7 cellular contexts compared by ENCODE assay signal in genomic region chr2:218282173-218282991, GRCh38. TPM values are rescaled to one million over a fixed set of nuclear protein-coding genes. Genes with fewer than 3 reads are reported as not detected.
DNase-seq lines count a peak whose midpoint lies in the region; ATAC-seq, FAIRE-seq and TF ChIP-seq lines count a peak whose summit lies in the region.

No MANE protein-coding gene starts in this region.

- H3K14ac ChIP-seq in IMR-90 (replicated peaks; ENCODE audit: low read depth, low read length) = peak overlapping the region; percentile 23

- H3K27me3 ChIP-seq in IMR-90 (ENCODE audit: control insufficient read depth, insufficient read depth, low read length) (no peaks in the 10 kb centered on the region), subcutaneous abdominal adipose tissue (ENCODE audit: control insufficient read depth in 5 of 5, insufficient read depth in 4 of 5, low read length in 5 of 5) (no peaks in the 10 kb centered on the region)

- H3K4me1 ChIP-seq in IMR-90 (ENCODE audit: control insufficient read depth, insufficient read depth, low read length) = peaks cover 31% of the 10 kb centered on the region
- peaks cover 49 to 53% of the 10 kb centered on the region in 2 donors for H3K4me1 ChIP-seq in kidney (ENCODE audit: control insufficient read depth in 1 of 2, insufficient read depth in 1 of 2, low read depth in 1 of 2, low read length in 2 of 2)
- H3K4me1 ChIP-seq in subcutaneous abdominal adipose tissue (ENCODE audit: control insufficient read depth in 5 of 5, insufficient read depth in 5 of 5, low read length in 5 of 5) = peaks cover 18 to 63% (median 60%) of the 10 kb centered on the region in 5 donors

- peak overlapping the region; percentile 30 to 66 for H4K8ac ChIP-seq in IMR-90 (ENCODE audit: low read depth in 2 of 2, low read length in 2 of 2)

- H2AK9ac ChIP-seq in IMR-90 (replicated peaks; ENCODE audit: low read depth, low read length, poor library complexity) = peak overlapping the region; percentile 88

- H3K9me3 ChIP-seq in IMR-90 (ENCODE audit: control insufficient read depth, insufficient read depth, low read length) = no peaks in the 10 kb centered on the region
- H3K9me3 ChIP-seq in kidney (ENCODE audit: control insufficient read depth in 1 of 2, low read length in 2 of 2) = no peaks in the 10 kb centered on the region
- H3K9me3 ChIP-seq in subcutaneous abdominal adipose tissue (ENCODE audit: control insufficient read depth in 5 of 5, low read length in 5 of 5) = no peaks in the 10 kb centered on the region

- peak overlapping the region; percentile 27 for H2AK5ac ChIP-seq in IMR-90 (ENCODE audit: low read depth, low read length)

- peak overlapping the region; percentile 83 for H3K4ac ChIP-seq in IMR-90 (ENCODE audit: low read depth, low read length)

- peak overlapping the region; percentile 47 for H2AFZ ChIP-seq in IMR-90 (replicated peaks; ENCODE audit: low read length, poor library complexity)

- H2BK20ac ChIP-seq in IMR-90 (ENCODE audit: low read depth, low read length) = 0 out of 2 replicates have a peak overlapping the region, but pooled peaks have one; percentile 45

- DNase-seq in IMR-90 = peak; percentile 61
- peak; percentile 78 for DNase-seq in astrocyte of the hippocampus (ENCODE audit: low read depth, low spot score)
- DNase-seq in kidney = peak; percentile 89
- DNase-seq in T1000 (lab: John Stamatoyannopoulos, UW) = no peak

- no TSS peak for BruUV-seq in IMR-90 (replicated peaks; lab: Mats Ljungman, UMichigan)

- POLR2A ChIA-PET in IMR-90 (lab: Charles Lee; ENCODE audit: unreplicated experiment) = interaction anchor here (0.5 to 0.6 kb wide), 2 partner anchors 9 to 1562 kb away, joined by 3 read pairs; no protein-coding TSS in a partner anchor

- H3K27ac ChIP-seq in IMR-90 (ENCODE audit: insufficient read depth, low read length) (peak overlapping the region; percentile 76), kidney (ENCODE audit: low read depth in 2 of 2, low read length in 2 of 2) (peak overlapping the region; percentile 71 to 77), subcutaneous abdominal adipose tissue (ENCODE audit: low read depth, low read length) (peak overlapping the region; percentile 100)

- CTCF ChIA-PET in IMR-90 (lab: Yijun Ruan, JAX) = interaction anchor here (0.6 to 4.4 kb wide), 2 partner anchors 11 to 880 kb away, joined by 5 to 24 read pairs; partner anchors contain the start of genes AAMP and PNKD

- TF ChIP-seq CTCF in IMR-90 (conservative IDR thresholded peaks at IDR 0.05; ENCODE audit: low read depth, low read length) = no peak
- TF ChIP-seq CTCF in kidney (IDR thresholded peaks at IDR 0.05; ENCODE audit: borderline replicate concordance, extremely low read depth, insufficient read depth) = no peak

- H3K4me3 ChIP-seq in IMR-90 (ENCODE audit: insufficient read depth, low read depth, low read length) (no peak overlapping the region), kidney (ENCODE audit: low read length in 2 of 2) (no peak overlapping the region), subcutaneous abdominal adipose tissue (ENCODE audit: low read depth in 1 of 5, low read length in 5 of 5) (no peak overlapping the region)

- 49% methylated on average over 6 of the region's 17 CpGs; no CpG with 5 or more reads in 1 of the 2 experiments for WGBS in IMR-90 (ENCODE audit: extremely low coverage in 2 of 2, insufficient read length in 1 of 2), 2 experiments

- dilution Hi-C loops in IMR-90 (cut with HindIII; ENCODE audit: low sequenced_read_pairs, unreplicated experiment) = no loop called here

- H4K91ac ChIP-seq in IMR-90 (ENCODE audit: insufficient read depth, low read depth, low read length) = peak overlapping the region; percentile 63

- peak overlapping the region; percentile 90 for H2BK5ac ChIP-seq in IMR-90 (ENCODE audit: low read depth, low read length, poor library complexity, severe bottlenecking)

- in situ Hi-C loops in IMR-90 (cut with MboI; ENCODE audit: low sequenced_read_pairs) = no loop called here

- H3K4me2 ChIP-seq in IMR-90 (ENCODE audit: low read depth, low read length) = peak overlapping the region; percentile 10

- peak overlapping the region; percentile 57; the same call in 1 of the 2 replicates for H3K56ac ChIP-seq in IMR-90 (ENCODE audit: extremely low read depth, insufficient read depth, low read length)

- peak overlapping the region; percentile 13; the same call in 1 of the 2 replicates for H3K18ac ChIP-seq in IMR-90 (ENCODE audit: low read depth, low read length)

- peak; percentile 1; the same call in 1 of the 2 replicates for ATAC-seq in IMR-90 (ENCODE audit: low read depth)
- ATAC-seq in GM18498 (IDR thresholded peaks at IDR 0.05; ENCODE audit: unreplicated experiment) = no peak
- ATAC-seq in GM21390 (IDR thresholded peaks at IDR 0.05; ENCODE audit: unreplicated experiment) = no peak

- TF ChIP-seq POLR2A in IMR-90 (IDR thresholded peaks at IDR 0.05; ENCODE audit: low read depth, low read length) = no peak

- peaks cover 37% of the 10 kb centered on the region for H3K36me3 ChIP-seq in IMR-90 (ENCODE audit: control insufficient read depth, insufficient read depth, low read length)
- H3K36me3 ChIP-seq in kidney (ENCODE audit: control insufficient read depth in 1 of 2, insufficient read depth in 2 of 2, low read length in 2 of 2) = peaks cover 31 to 41% of the 10 kb centered on the region in 2 donors
- H3K36me3 ChIP-seq in subcutaneous abdominal adipose tissue (ENCODE audit: control insufficient read depth in 5 of 5, insufficient read depth in 5 of 5, low read length in 5 of 5) = peaks cover 2 to 62% (median 54%) of the 10 kb centered on the region in 5 donors

- H3K9ac ChIP-seq in IMR-90 (ENCODE audit: low read depth, low read length) (peak overlapping the region; percentile 32; the same call in 1 of the 2 replicates), kidney (ENCODE audit: low read length in 2 of 2) (peak overlapping the region in 1 of 2 donors; percentile 28), subcutaneous abdominal adipose tissue (ENCODE audit: low read length in 5 of 5) (peak overlapping the region; percentile 41 to 84 (median 74))

- no peak overlapping the region for H2BK15ac ChIP-seq in IMR-90 (ENCODE audit: low read depth, low read length)

- FAIRE-seq in kidney (lab: Jason Lieb, UNC) = no peak

- peaks cover 22 to 81% of the 10 kb centered on the region in 2 experiments for H3K79me1 ChIP-seq in IMR-90 (ENCODE audit: low read depth in 1 of 2, low read length in 2 of 2)

- no peaks in the 10 kb centered on the region for H3K9me1 ChIP-seq in IMR-90 (ENCODE audit: insufficient read depth, low read length)

- H3K23ac ChIP-seq in IMR-90 (ENCODE audit: low read depth, low read length) = peak overlapping the region; percentile 84

- peaks cover 23% of the 10 kb centered on the region for H4K20me1 ChIP-seq in IMR-90 (ENCODE audit: insufficient read depth, low read length)

- H2BK120ac ChIP-seq in IMR-90 (ENCODE audit: low read depth, low read length) = peak overlapping the region; percentile 21

- intact Hi-C loops in IMR-90 (cut with micrococcal nuclease) (no loop called here), kidney (cut with DNase I) (no loop called here)

- peak overlapping the region; percentile 16; the same call in 1 of the 2 replicates for H4K5ac ChIP-seq in IMR-90 (ENCODE audit: low read depth, low read length)

- TF ChIP-seq RAD21 in IMR-90 (IDR thresholded peaks at IDR 0.05; ENCODE audit: low read length) = no peak

TF ChIP-seq in IMR-90, 13 proteins besides CTCF, POLR2A, EP300 and RAD21:
- peak; percentile 59; the same call in 1 of the 2 replicates for TF ChIP-seq MAZ (IDR thresholded peaks at IDR 0.05; ENCODE audit: borderline replicate concordance, low read depth, low read length)
- no peak for TF ChIP-seq RCOR1 (IDR thresholded peaks at IDR 0.05; ENCODE audit: insufficient replicate concordance, low read length)
- no peak for TF ChIP-seq FOS (IDR thresholded peaks at IDR 0.05; ENCODE audit: low read depth, low read length)
- TF ChIP-seq SMC3 (IDR thresholded peaks at IDR 0.05; ENCODE audit: low read depth, low read length) = no peak
- TF ChIP-seq MXI1 (IDR thresholded peaks at IDR 0.05; ENCODE audit: borderline replicate concordance, low read depth, low read length) = no peak
- TF ChIP-seq MAFK (IDR thresholded peaks at IDR 0.05; ENCODE audit: low read depth, low read length) = no peak
TF ChIP-seq in IMR-90: peak in this region for 1.

RNA-seq across cellular contexts. Expression of gene TMBIM1, which starts 9.9 kb away (rescaled TPM):
- total RNA-seq in IMR-90 (2012; rRNA removed) = 78.6 and 102 TPM in 2 replicates
- polyA plus RNA-seq in IMR-90 (2012; rRNA removed) = 81.2 and 84.6 TPM in 2 replicates
- polyA plus RNA-seq in IMR-90 (2012; cell fraction: cytosol; rRNA removed) = 29.3 and 57.5 TPM in 2 replicates
- polyA plus RNA-seq in IMR-90 (2012; cell fraction: nucleus; rRNA removed; ENCODE audit: low replicate concordance) = 45.5 and 46.8 TPM in 2 replicates
- 217 TPM for total RNA-seq in kidney
- 130 TPM for polyA plus RNA-seq in kidney (ENCODE audit: insufficient read depth, low read depth, low replicate concordance)

RNA-seq across cellular contexts. Expression of gene PNKD, which starts 12.1 kb away (rescaled TPM):
- 19.2 and 22.2 TPM in 2 replicates for total RNA-seq in IMR-90 (2012; rRNA removed)
- polyA plus RNA-seq in IMR-90 (2012; rRNA removed) = 68.5 and 70.1 TPM in 2 replicates
- polyA plus RNA-seq in IMR-90 (2012; cell fraction: cytosol; rRNA removed) = 86.1 and 87.9 TPM in 2 replicates
- 29.9 and 38.4 TPM in 2 replicates for polyA plus RNA-seq in IMR-90 (2012; cell fraction: nucleus; rRNA removed; ENCODE audit: low replicate concordance)
- total RNA-seq in kidney = 90.6 TPM
- 244 TPM for polyA plus RNA-seq in kidney (ENCODE audit: insufficient read depth, low read depth, low replicate concordance)

RNA-seq across cellular contexts. Expression of gene AAMP, which starts 12.4 kb away (rescaled TPM):
- 112 and 118 TPM in 2 replicates for total RNA-seq in IMR-90 (2012; rRNA removed)
- polyA plus RNA-seq in IMR-90 (2012; rRNA removed) = 104 and 108 TPM in 2 replicates
- polyA plus RNA-seq in IMR-90 (2012; cell fraction: cytosol; rRNA removed) = 132 and 175 TPM in 2 replicates
- 140 and 213 TPM in 2 replicates for polyA plus RNA-seq in IMR-90 (2012; cell fraction: nucleus; rRNA removed; ENCODE audit: low replicate concordance)
- 70.1 TPM for total RNA-seq in kidney
- 108 TPM for polyA plus RNA-seq in kidney (ENCODE audit: insufficient read depth, low read depth, low replicate concordance)

RNA-seq across cellular contexts. Expression of gene GPBAR1, which starts 21.6 kb away (rescaled TPM):
- total RNA-seq in IMR-90 (2012; rRNA removed) = under 0.01 TPM in 1 of 2 replicates, not detected in the other
- 0.13 and 0.21 TPM in 2 replicates for polyA plus RNA-seq in IMR-90 (2012; rRNA removed)
- polyA plus RNA-seq in IMR-90 (2012; cell fraction: cytosol; rRNA removed) = 0.05 and 0.13 TPM in 2 replicates
- 0.56 and 2.4 TPM in 2 replicates for polyA plus RNA-seq in IMR-90 (2012; cell fraction: nucleus; rRNA removed; ENCODE audit: low replicate concordance)
- 3.2 TPM for total RNA-seq in kidney
- 6.0 TPM for polyA plus RNA-seq in kidney (ENCODE audit: insufficient read depth, low read depth, low replicate concordance)
